10 cellular contexts compared by ENCODE assay signal in genomic region chr4:55183926-55184599, GRCh38. TPM values are rescaled to one million over a fixed set of nuclear protein-coding genes. Genes with fewer than 3 reads are reported as not detected.
DNase-seq lines count a peak whose midpoint lies in the region; ATAC-seq and TF ChIP-seq lines count a peak whose summit lies in the region.
"Had no signal": no experiment of that assay in that cellular context is flagged by ENCODE, and none has a peak within 500 bp of the region (broad histone marks: within the 10 kb centered on the region; RNA-seq: fewer than 3 reads in every experiment).

No MANE protein-coding gene starts in this region.

- ATAC-seq in GM21786 (IDR thresholded peaks at IDR 0.05; ENCODE audit: unreplicated experiment) = no peak

- peaks cover 37% of the 10 kb centered on the region for H3K4me1 Mint-ChIP-seq in mesothelial cell of epicardium
- H3K4me1 Mint-ChIP-seq: memory B cell had no signal

- no peaks in the 10 kb centered on the region for H3K27me3 Mint-ChIP-seq in mesothelial cell of epicardium (ENCODE audit: low read depth)

- intact Hi-C loops in ascending aorta (cut with DNase I) = no loop called here

- peak overlapping the region; percentile 69 for H3K27ac Mint-ChIP-seq in mesothelial cell of epicardium
- H3K27ac Mint-ChIP-seq: brain, memory B cell had no signal

- peaks cover 4% of the 10 kb centered on the region for H3K9me3 Mint-ChIP-seq in mesothelial cell of epicardium
- H3K9me3 Mint-ChIP-seq: brain, memory B cell had no signal

- DNase-seq in EL (peak; percentile 93), MG63 (peak; percentile 69), dermis blood vessel endothelial cell (peak; percentile 96), mesothelial cell of epicardium (ENCODE audit: low spot score in 2 of 2, unreplicated experiment in 2 of 2) (no peak), NCI-H345 treated with DMSO at 0.1 percent for 48 hours (lab: John Stamatoyannopoulos, UW; ENCODE audit: unreplicated experiment) (no peak), NOMO-1 (lab: John Stamatoyannopoulos, UW; ENCODE audit: unreplicated experiment in 2 of 2) (no peak), ascending aorta (ENCODE audit: low spot score in 2 of 2) (no peak)

- no peak overlapping the region for H3K4me3 Mint-ChIP-seq in mesothelial cell of epicardium
- H3K4me3 Mint-ChIP-seq: brain, memory B cell had no signal

- H3K27ac ChIP-seq in ascending aorta = no peak overlapping the region

- no peak overlapping the region for H3K4me3 ChIP-seq in MG63
- no peak overlapping the region for H3K4me3 ChIP-seq in ascending aorta

- no peaks in the 10 kb centered on the region for H3K36me3 ChIP-seq in MG63
- H3K36me3 ChIP-seq in ascending aorta = no peaks in the 10 kb centered on the region

- H3K4me1 ChIP-seq in ascending aorta = no peaks in the 10 kb centered on the region

- H3K9me3 ChIP-seq in MG63 (no peaks in the 10 kb centered on the region), ascending aorta (no peaks in the 10 kb centered on the region)

- no peaks in the 10 kb centered on the region for H3K27me3 ChIP-seq in MG63
- H3K27me3 ChIP-seq in ascending aorta = no peaks in the 10 kb centered on the region

- no peaks in the 10 kb centered on the region for H3K36me3 Mint-ChIP-seq in mesothelial cell of epicardium
- H3K36me3 Mint-ChIP-seq: brain, memory B cell had no signal

- TF ChIP-seq CTCF in mesothelial cell of epicardium (IDR thresholded peaks at IDR 0.05; ENCODE audit: unreplicated experiment) (no peak), ascending aorta (IDR thresholded peaks at IDR 0.05) (no peak)

RNA-seq across cellular contexts. Expression of gene KDR, which starts 58.7 kb away (rescaled TPM):
- not detected in 2 replicates for total RNA-seq in MG63 (2014; rRNA removed; shearing (Covaris generic); ENCODE audit: low replicate concordance)
- total RNA-seq in dermis blood vessel endothelial cell (292 and 321 TPM in 2 replicates), mesothelial cell of epicardium (44.1 to 52.1 TPM (median 48.5 TPM) in 3 replicates), ascending aorta (22.9 TPM)

Comparison
In these comparisons a context has a peak if more than half of its experiments do, and no peak if none do; other contexts are left out.
1. DNase-seq: peak in EL (single experiment), MG63 (single experiment) and dermis blood vessel endothelial cell (single experiment); none in mesothelial cell of epicardium (0 of 2), NCI-H345 treated with DMSO at 0.1 percent for 48 hours (single experiment), NOMO-1 (0 of 2) and ascending aorta (0 of 2).
2. RNA of gene KDR, which starts 58.7 kb away (total RNA-seq): 292 to 321 TPM in dermis blood vessel endothelial cell, 44.1 to 52.1 TPM in mesothelial cell of epicardium and 22.9 TPM in ascending aorta (single experiment); not detected in MG63; every median in the first group is over 10 times any median in the second.